Comparison of ENCODE assay signal across 11 cellular contexts in genomic region chr14:46769292-46769691, GRCh38.
DNase-seq lines count a peak whose midpoint lies in the region; ATAC-seq and TF ChIP-seq lines count a peak whose summit lies in the region.
"Had no signal": no experiment of that assay in that cellular context is flagged by ENCODE, and none has a peak within 500 bp of the region (broad histone marks: within the 10 kb centered on the region; RNA-seq: fewer than 3 reads in every experiment).

No MANE protein-coding gene starts in this region.

- H3K4me1 Mint-ChIP-seq in T-helper 2 cell treated with Interferon-gamma antibody and Interleukin-4, amounts not matched to agents 5 μg/mL and 100 μg/mL, for 36 hours (ENCODE audit: low read depth): peaks cover 3% of the 10 kb centered on the region
- H3K4me1 Mint-ChIP-seq: naive thymus-derived CD8-positive, alpha-beta T cell had no signal

- no peaks in the 10 kb centered on the region for H3K9me3 Mint-ChIP-seq in T-helper 2 cell treated with Interferon-gamma antibody and Interleukin-4, amounts not matched to agents 5 μg/mL and 100 μg/mL, for 36 hours

- ATAC-seq in GM19328 (IDR thresholded peaks at IDR 0.05; ENCODE audit: unreplicated experiment) (peak; percentile 98), HG02759 (IDR thresholded peaks at IDR 0.05; ENCODE audit: unreplicated experiment) (peak; percentile 98), HG03460 (IDR thresholded peaks at IDR 0.05; ENCODE audit: unreplicated experiment) (peak; percentile 100)
- ATAC-seq: naive thymus-derived CD8-positive, alpha-beta T cell had no signal

- no peaks in the 10 kb centered on the region for H3K36me3 Mint-ChIP-seq in T-helper 2 cell treated with Interferon-gamma antibody and Interleukin-4, amounts not matched to agents 5 μg/mL and 100 μg/mL, for 36 hours (ENCODE audit: low read depth)
- H3K36me3 Mint-ChIP-seq: naive thymus-derived CD8-positive, alpha-beta T cell had no signal

- no peak for TF ChIP-seq CTCF in GM10266 (IDR thresholded peaks at IDR 0.05; ENCODE audit: control insufficient read depth, insufficient read depth, low read depth, missing control alignments)

- H3K27me3 Mint-ChIP-seq in T-helper 2 cell treated with Interferon-gamma antibody and Interleukin-4, amounts not matched to agents 5 μg/mL and 100 μg/mL, for 36 hours (ENCODE audit: low read depth): no peaks in the 10 kb centered on the region
- H3K27me3 Mint-ChIP-seq: naive thymus-derived CD8-positive, alpha-beta T cell had no signal

- H3K27ac Mint-ChIP-seq in T-helper 2 cell treated with Interferon-gamma antibody and Interleukin-4, amounts not matched to agents 5 μg/mL and 100 μg/mL, for 36 hours: no peak overlapping the region
- H3K27ac Mint-ChIP-seq: naive thymus-derived CD8-positive, alpha-beta T cell had no signal

- DNase-seq in GM10266 (ENCODE audit: extremely low spot score) (peak; percentile 38), GF-D8 (lab: John Stamatoyannopoulos, UW) (no peak), H4 (ENCODE audit: low spot score) (no peak)
- DNase-seq in activated CD4-positive, alpha-beta T cell treated with anti-CD3 and anti-CD28 coated beads for 48 hours: no peak
- no peak for DNase-seq in T-helper 2 cell treated with Interferon-gamma antibody and Interleukin-4, amounts not matched to agents 5 μg/mL and 100 μg/mL, for 36 hours (ENCODE audit: low spot score)
- DNase-seq: activated CD4-positive, alpha-beta T cell treated with anti-CD3 and anti-CD28 coated beads for 4 hours; naive thymus-derived CD8-positive, alpha-beta T cell; stomach had no signal

- no peak overlapping the region for H3K4me3 Mint-ChIP-seq in T-helper 2 cell treated with Interferon-gamma antibody and Interleukin-4, amounts not matched to agents 5 μg/mL and 100 μg/mL, for 36 hours
- H3K4me3 Mint-ChIP-seq: naive thymus-derived CD8-positive, alpha-beta T cell had no signal
